In genomic region chr7:39607865-39608264, GRCh38 we compare ENCODE assay signal across 19 cellular contexts.
"Had no signal": no experiment of that assay in that cellular context is flagged by ENCODE, and none has a peak within 500 bp of the region (broad histone marks: within the 10 kb centered on the region; RNA-seq: fewer than 3 reads in every experiment).

No MANE protein-coding gene starts in this region.

- H3K27ac Mint-ChIP-seq: activated naive CD4-positive, alpha-beta T cell treated with anti-CD3 and anti-CD28 coated beads for 36 hours; activated T-helper 2 cell treated with anti-CD3 and anti-CD28 coated beads, Interferon-gamma antibody, Interleukin-2, Interleukin-4, amounts not matched to agents 10 μg/mL and 5 μg/mL and 100 μg/mL, durations not matched to agents 14 hours and 24 hours and 36 hours; immature natural killer cell; stimulated activated memory B cell treated with anti-CD40 and anti-IgM and Interleukin-4, amounts not matched to agents 10 μg/mL and 1 μg/mL and 100 μg/mL, for 72 hours; type B pancreatic cell had no signal

- H3K9me3 Mint-ChIP-seq: activated naive CD4-positive, alpha-beta T cell treated with anti-CD3 and anti-CD28 coated beads for 36 hours; brain; naive B cell; stimulated activated memory B cell treated with anti-CD40 and anti-IgM and Interleukin-4, amounts not matched to agents 10 μg/mL and 1 μg/mL and 100 μg/mL, for 72 hours; type B pancreatic cell had no signal

- H3K27me3 ChIP-seq: ovary, testis had no signal

- H3K9me3 ChIP-seq: mucosa of descending colon, ovary, sigmoid colon, testis had no signal

- H3K4me3 ChIP-seq: dorsolateral prefrontal cortex, mucosa of descending colon, ovary, sigmoid colon, testis had no signal

- H3K27ac ChIP-seq: dorsolateral prefrontal cortex, ovary, sigmoid colon, testis, WERI-Rb-1 had no signal

- H3K36me3 ChIP-seq: ovary, sigmoid colon, WERI-Rb-1 had no signal

- DNase-seq: activated CD4-positive, alpha-beta T cell treated with anti-CD3 and anti-CD28 coated beads for 1 hour; activated CD4-positive, alpha-beta T cell treated with anti-CD3 and anti-CD28 coated beads, Interleukin-2, amount 50 U/mL, for 48 hours; activated naive CD4-positive, alpha-beta T cell treated with anti-CD3 and anti-CD28 coated beads for 36 hours; amniotic stem cell; central memory CD4-positive, alpha-beta T cell; dorsolateral prefrontal cortex; immature natural killer cell; mesenchymal stem cell; mucosa of descending colon; naive B cell; ovary; sigmoid colon; stimulated activated CD4-positive, alpha-beta T cell treated with anti-CD3 and anti-CD28 coated beads, Interleukin-4, amount 100 ng/mL, for 4 hours; testis; WERI-Rb-1 had no signal

- H3K4me3 Mint-ChIP-seq: activated naive CD4-positive, alpha-beta T cell treated with anti-CD3 and anti-CD28 coated beads for 36 hours; brain; immature natural killer cell; stimulated activated memory B cell treated with anti-CD40 and anti-IgM and Interleukin-4, amounts not matched to agents 10 μg/mL and 1 μg/mL and 100 μg/mL, for 72 hours; type B pancreatic cell had no signal

- H3K36me3 Mint-ChIP-seq: brain; immature natural killer cell; naive B cell; stimulated activated memory B cell treated with anti-CD40 and anti-IgM and Interleukin-4, amounts not matched to agents 10 μg/mL and 1 μg/mL and 100 μg/mL, for 72 hours; type B pancreatic cell had no signal

- H3K4me1 ChIP-seq: testis had no signal

- ATAC-seq: stimulated activated memory B cell treated with anti-CD40 and anti-IgM and Interleukin-4, amounts not matched to agents 10 μg/mL and 1 μg/mL and 100 μg/mL, for 72 hours had no signal
